ENCODE assay signal across 8 cellular contexts in genomic region chr13:51804295-51805172, GRCh38. TPM values are rescaled to one million over a fixed set of nuclear protein-coding genes. Genes with fewer than 3 reads are reported as not detected.
A peak's percentile ranks its signal among the peaks of the same experiment; 100 is the strongest.
DNase-seq lines count a peak whose midpoint lies in the region; ATAC-seq and TF ChIP-seq lines count a peak whose summit lies in the region.

No MANE protein-coding gene starts in this region.

- intact Hi-C loops in testis (cut with DNase I; ENCODE audit: low total_unique reads) = loop anchor here (5.0 kb wide), 1 partner anchor 352 kb away; the partner anchor contains the start of gene INTS6

- H3K27ac ChIP-seq in cingulate gyrus (ENCODE audit: low read depth, low read length) (peak overlapping the region; percentile 99), testis (peak overlapping the region; percentile 97 to 99)

- peak overlapping the region; percentile 94 for H3K27ac Mint-ChIP-seq in T-helper 1 cell treated with Interleukin-12 subunit alpha and Interleukin-12 subunit beta and Interleukin-4 antibody, amounts not matched to agents 30 μg/mL and 1 μg/mL, for 36 hours

- H3K4me3 Mint-ChIP-seq in T-helper 1 cell treated with Interleukin-12 subunit alpha and Interleukin-12 subunit beta and Interleukin-4 antibody, amounts not matched to agents 30 μg/mL and 1 μg/mL, for 36 hours = peak overlapping the region; percentile 83

- peaks cover 30% of the 10 kb centered on the region for H3K4me1 ChIP-seq in testis

- H3K4me1 Mint-ChIP-seq in T-helper 1 cell treated with Interleukin-12 subunit alpha and Interleukin-12 subunit beta and Interleukin-4 antibody, amounts not matched to agents 30 μg/mL and 1 μg/mL, for 36 hours (ENCODE audit: low read depth) = peaks cover 31% of the 10 kb centered on the region

- no peaks in the 10 kb centered on the region for H3K27me3 Mint-ChIP-seq in T-helper 1 cell treated with Interleukin-12 subunit alpha and Interleukin-12 subunit beta and Interleukin-4 antibody, amounts not matched to agents 30 μg/mL and 1 μg/mL, for 36 hours (ENCODE audit: low read depth)

- no peak for ATAC-seq in left lobe of liver
- ATAC-seq in GM19467 (IDR thresholded peaks at IDR 0.05; ENCODE audit: unreplicated experiment) = no peak

- WGBS in testis, 2 donors = 18 to 27% methylated on average over 24 to 31 of the region's 31 CpGs

- H3K36me3 ChIP-seq in testis (ENCODE audit: low read depth, missing control alignments) = no peaks in the 10 kb centered on the region

- no peak for TF ChIP-seq CTCF in testis (IDR thresholded peaks at IDR 0.05)

- no peaks in the 10 kb centered on the region for H3K36me3 Mint-ChIP-seq in T-helper 1 cell treated with Interleukin-12 subunit alpha and Interleukin-12 subunit beta and Interleukin-4 antibody, amounts not matched to agents 30 μg/mL and 1 μg/mL, for 36 hours (ENCODE audit: low read depth)

- H3K9me3 ChIP-seq in testis = no peaks in the 10 kb centered on the region

- H3K9me3 Mint-ChIP-seq in T-helper 1 cell treated with Interleukin-12 subunit alpha and Interleukin-12 subunit beta and Interleukin-4 antibody, amounts not matched to agents 30 μg/mL and 1 μg/mL, for 36 hours = no peaks in the 10 kb centered on the region

- peak; percentile 19 for DNase-seq in DMS79 treated with DMSO at 0.1 percent for 48 hours (lab: John Stamatoyannopoulos, UW)
- DNase-seq in DMS79 (lab: John Stamatoyannopoulos, UW) = no peak
- DNase-seq in midbrain (lab: John Stamatoyannopoulos, UW) = peak; percentile 73
- peak; percentile 40 for DNase-seq in testis
- DNase-seq in left lobe of liver (ENCODE audit: low spot score) = no peak

- H3K27me3 ChIP-seq in testis = no peaks in the 10 kb centered on the region

- no peak for TF ChIP-seq POLR2A in testis (IDR thresholded peaks at IDR 0.05)

- peak overlapping the region; percentile 81 to 95 for H3K4me3 ChIP-seq in testis

RNA-seq across cellular contexts. Expression of gene DHRS12, which starts 0.6 kb away (rescaled TPM):
- total RNA-seq in testis = 10 to 100 TPM; 11.4 to 16.8 TPM
- polyA plus RNA-seq in testis (ENCODE audit: insufficient read depth, low read depth, low replicate concordance) = 15.9 TPM
- total RNA-seq in left lobe of liver = 14.8 TPM

RNA-seq across cellular contexts. Expression of gene TMEM272, which starts 40.4 kb away (rescaled TPM):
- total RNA-seq in testis (1 to 10 TPM; 1.7 to 1.9 TPM), left lobe of liver (0.48 TPM)
- polyA plus RNA-seq in testis (ENCODE audit: insufficient read depth, low read depth, low replicate concordance) = 0.50 TPM

RNA-seq across cellular contexts. Expression of gene CCDC70, which starts 57.2 kb away (rescaled TPM):
- 10 to 100 TPM; 35.7 to 82.2 TPM for total RNA-seq in testis
- polyA plus RNA-seq in testis (ENCODE audit: insufficient read depth, low read depth, low replicate concordance) = 175 TPM
- not detected for total RNA-seq in left lobe of liver

Comparison
In these comparisons a context has a peak if more than half of its experiments do, and no peak if none do; other contexts are left out.
1. DNase-seq: peak in DMS79 treated with DMSO at 0.1 percent for 48 hours (single experiment), midbrain (single experiment) and testis (single experiment); none in DMS79 (single experiment) and left lobe of liver (single experiment).
2. RNA of gene CCDC70, which starts 57.2 kb away (total RNA-seq): 35.7 to 82.2 TPM in testis; not detected in left lobe of liver (single experiment); every median in the first group is over 10 times any median in the second.